Comparison of ENCODE assay signal across 9 cellular contexts in genomic region chr6:31551371-31551770, GRCh38. TPM values are rescaled to one million over a fixed set of nuclear protein-coding genes. Genes with fewer than 3 reads are reported as not detected.
A peak's percentile ranks its signal among the peaks of the same experiment; 100 is the strongest.
DNase-seq lines count a peak whose midpoint lies in the region; ATAC-seq, FAIRE-seq and TF ChIP-seq lines count a peak whose summit lies in the region.
"Not testable (repeated sequence)": the region's sequence is repeated elsewhere in the genome, so short reads cannot be mapped to it uniquely, and the experiment has no call there.
"Had no signal": no experiment of that assay in that cellular context is flagged by ENCODE, and none has a peak within 500 bp of the region (broad histone marks: within the 10 kb centered on the region; RNA-seq: fewer than 3 reads in every experiment).

No MANE protein-coding gene starts in this region.

- intact Hi-C loops in Calu3 (cut with micrococcal nuclease; ENCODE audit: unreplicated experiment) = loop anchor here (1.0 kb wide), 1 partner anchor 47 kb away; no protein-coding TSS in a partner anchor
- intact Hi-C loops in activated CD4-positive, alpha-beta T cell treated with anti-CD3 and anti-CD28 coated beads for 36 hours (cut with DNase I, micrococcal nuclease) = loop anchor here (1.0 kb wide), 1 partner anchor 47 kb away; no protein-coding TSS in a partner anchor
- intact Hi-C loops in ascending aorta (cut with DNase I) = not testable (repeated sequence)

- not testable (repeated sequence) for H3K4me3 ChIP-seq in ascending aorta

- CTCF ChIA-PET in Calu3 (lab: Charles Lee) = interaction anchor here (0.6 to 4.1 kb wide), 7 partner anchors 11 to 109 kb away, joined by 3 to 84 read pairs (median 5); partner anchors contain the start of genes C6orf47 and LTB
- CTCF ChIA-PET in activated CD4-positive, alpha-beta T cell treated with anti-CD3 and anti-CD28 coated beads for 36 hours (lab: Charles Lee) = interaction anchor here (0.6 to 15.4 kb wide), 18 partner anchors 8 to 282 kb away, joined by 3 to 658 read pairs (median 4); partner anchors contain the start of genes DDX39B, LST1, LTB and NCR3

- H3K4me1 Mint-ChIP-seq in Calu3 (ENCODE audit: low read depth, unreplicated experiment) = peaks cover 12% of the 10 kb centered on the region
- H3K4me1 Mint-ChIP-seq in activated CD4-positive, alpha-beta T cell treated with anti-CD3 and anti-CD28 coated beads for 36 hours = peaks cover 51% of the 10 kb centered on the region
- peaks cover 17 to 46% (median 34%) of the 10 kb centered on the region in 4 donors for H3K4me1 Mint-ChIP-seq in naive thymus-derived CD8-positive, alpha-beta T cell
- H3K4me1 Mint-ChIP-seq in stimulated activated naive CD8-positive, alpha-beta T cell treated with anti-CD3 and anti-CD28 coated beads, Interleukin-15, Interleukin-2, amounts not matched to agents 100 ng/mL and 50 ng/mL, for 24 hours (ENCODE audit: low read depth) = peaks cover 75% of the 10 kb centered on the region

- not testable (repeated sequence) for H3K27me3 ChIP-seq in ascending aorta

- H3K36me3 ChIP-seq in ascending aorta = peaks cover 0 to 25% of the 10 kb centered on the region in 2 donors

- not testable (repeated sequence) for FAIRE-seq in HTR-8/SVneo (lab: Jason Lieb, UNC)

- not testable (repeated sequence) for ATAC-seq in activated CD4-positive, alpha-beta T cell treated with anti-CD3 and anti-CD28 coated beads for 36 hours
- ATAC-seq in naive thymus-derived CD8-positive, alpha-beta T cell = peak in 1 of 2 donors; percentile 15

- TF ChIP-seq CTCF in Calu3 (IDR thresholded peaks at IDR 0.05; ENCODE audit: unreplicated experiment) = peak; percentile 37
- peak in 2 of 3 experiments; percentile 7 to 43 for TF ChIP-seq CTCF in ascending aorta (IDR thresholded peaks at IDR 0.05)

- POLR2A ChIA-PET in activated CD4-positive, alpha-beta T cell treated with anti-CD3 and anti-CD28 coated beads for 36 hours (lab: Charles Lee) = interaction anchor here (0.7 to 4.0 kb wide), 6 partner anchors 8 to 46 kb away, joined by 3 to 29 read pairs (median 4); partner anchors contain the start of genes NCR3 and TNF
- POLR2A ChIA-PET in naive thymus-derived CD8-positive, alpha-beta T cell (lab: Charles Lee) = interaction anchor here (0.8 to 8.8 kb wide), 11 partner anchors 9 to 1300 kb away, joined by 3 to 155 read pairs (median 5); partner anchors contain the start of genes DDX39B, LTB and TNF

- not testable (repeated sequence) for H3K9me3 Mint-ChIP-seq in Calu3 (ENCODE audit: low read depth, unreplicated experiment); activated CD4-positive, alpha-beta T cell treated with anti-CD3 and anti-CD28 coated beads for 36 hours (ENCODE audit: low read depth); naive thymus-derived CD8-positive, alpha-beta T cell; stimulated activated naive CD8-positive, alpha-beta T cell treated with anti-CD3 and anti-CD28 coated beads, Interleukin-15, Interleukin-2, amounts not matched to agents 100 ng/mL and 50 ng/mL, for 24 hours

- H3K27ac Mint-ChIP-seq in Calu3 (ENCODE audit: unreplicated experiment); stimulated activated naive CD8-positive, alpha-beta T cell treated with anti-CD3 and anti-CD28 coated beads, Interleukin-15, Interleukin-2, amounts not matched to agents 100 ng/mL and 50 ng/mL, for 24 hours: not testable (repeated sequence)
- H3K27ac Mint-ChIP-seq in activated CD4-positive, alpha-beta T cell treated with anti-CD3 and anti-CD28 coated beads for 36 hours = peak overlapping the region; percentile 42
- peak overlapping the region in 6 of 10 donors; percentile 7 to 77 (median 72) for H3K27ac Mint-ChIP-seq in naive thymus-derived CD8-positive, alpha-beta T cell

- BruUV-seq in Calu3 (replicated peaks; lab: Mats Ljungman, UMichigan) = not testable (repeated sequence)

- H3K27ac ChIP-seq in ascending aorta = not testable (repeated sequence)

- H3K4me3 Mint-ChIP-seq in Calu3 (ENCODE audit: low read depth, unreplicated experiment); activated CD4-positive, alpha-beta T cell treated with anti-CD3 and anti-CD28 coated beads for 36 hours: not testable (repeated sequence)
- H3K4me3 Mint-ChIP-seq in naive thymus-derived CD8-positive, alpha-beta T cell = peak overlapping the region in 1 of 10 donors; percentile 48
- peak overlapping the region; percentile 41 for H3K4me3 Mint-ChIP-seq in stimulated activated naive CD8-positive, alpha-beta T cell treated with anti-CD3 and anti-CD28 coated beads, Interleukin-15, Interleukin-2, amounts not matched to agents 100 ng/mL and 50 ng/mL, for 24 hours

- H3K4me1 ChIP-seq in ascending aorta = not testable (repeated sequence)

- peaks cover 60% of the 10 kb centered on the region for H3K36me3 Mint-ChIP-seq in Calu3 (ENCODE audit: insufficient read depth, unreplicated experiment)
- peaks cover 32% of the 10 kb centered on the region for H3K36me3 Mint-ChIP-seq in activated CD4-positive, alpha-beta T cell treated with anti-CD3 and anti-CD28 coated beads for 36 hours (ENCODE audit: low read depth)
- not testable (repeated sequence) for H3K36me3 Mint-ChIP-seq in naive thymus-derived CD8-positive, alpha-beta T cell
- peaks cover 30% of the 10 kb centered on the region for H3K36me3 Mint-ChIP-seq in stimulated activated naive CD8-positive, alpha-beta T cell treated with anti-CD3 and anti-CD28 coated beads, Interleukin-15, Interleukin-2, amounts not matched to agents 100 ng/mL and 50 ng/mL, for 24 hours (ENCODE audit: low read depth)

- H3K27me3 Mint-ChIP-seq in Calu3 (ENCODE audit: unreplicated experiment); activated CD4-positive, alpha-beta T cell treated with anti-CD3 and anti-CD28 coated beads for 36 hours; naive thymus-derived CD8-positive, alpha-beta T cell; stimulated activated naive CD8-positive, alpha-beta T cell treated with anti-CD3 and anti-CD28 coated beads, Interleukin-15, Interleukin-2, amounts not matched to agents 100 ng/mL and 50 ng/mL, for 24 hours: not testable (repeated sequence)

- H3K9me3 ChIP-seq in ascending aorta = not testable (repeated sequence)

- peak; percentile 72 for DNase-seq in Calu3
- DNase-seq in HTR-8/SVneo (ENCODE audit: insufficient read length, low spot score) = peak; percentile 51
- DNase-seq in OCI-M2 (lab: John Stamatoyannopoulos, UW; ENCODE audit: unreplicated experiment) = peak; percentile 65
- peak; percentile 81 for DNase-seq in activated CD4-positive, alpha-beta T cell treated with anti-CD3 and anti-CD28 coated beads for 36 hours
- DNase-seq in ascending aorta (ENCODE audit: low spot score in 2 of 2) = not testable (repeated sequence)
- DNase-seq in globus pallidus (ENCODE audit: low spot score) = peak; percentile 36
- DNase-seq in naive thymus-derived CD8-positive, alpha-beta T cell = peak in 9 of 10 donors; percentile 45 to 82 (median 55)

RNA-seq across cellular contexts. Expression of gene NFKBIL1, which starts 4.0 kb away (rescaled TPM):
- total RNA-seq in Calu3 (2022) (33.5 and 34.0 TPM in 2 replicates), ascending aorta (71.5 TPM)
- total RNA-seq in activated CD4-positive, alpha-beta T cell treated with anti-CD3 and anti-CD28 coated beads for 36 hours = 10 to 100 TPM; 18.1 to 19.0 TPM
- total RNA-seq in naive thymus-derived CD8-positive, alpha-beta T cell = 10 to 100 TPM; 14.1 to 15.2 TPM
- 10 to 100 TPM in 1 of 3 donors, 1 to 10 TPM in 2; 8.4 to 10.0 (median 8.5) TPM for polyA plus RNA-seq in naive thymus-derived CD8-positive, alpha-beta T cell

RNA-seq across cellular contexts. Expression of gene ATP6V1G2, which starts 5.0 kb away (rescaled TPM):
- total RNA-seq in Calu3 (2022) (1.0 and 1.5 TPM in 2 replicates), ascending aorta (not detected)
- total RNA-seq in activated CD4-positive, alpha-beta T cell treated with anti-CD3 and anti-CD28 coated beads for 36 hours = 1 to 10 TPM; 1.9 to 2.1 TPM
- total RNA-seq in naive thymus-derived CD8-positive, alpha-beta T cell = 1 to 10 TPM; 7.9 TPM
- polyA plus RNA-seq in naive thymus-derived CD8-positive, alpha-beta T cell = under 1 TPM in 2 of 3 donors, not detected in 1; 0.55 to 0.56 TPM

RNA-seq across cellular contexts. Expression of gene DDX39B, which starts 9.6 kb away (rescaled TPM):
- total RNA-seq in Calu3 (2022) (631 and 646 TPM in 2 replicates), ascending aorta (134 TPM)
- 100 to 1,000 TPM; 517 to 569 TPM for total RNA-seq in activated CD4-positive, alpha-beta T cell treated with anti-CD3 and anti-CD28 coated beads for 36 hours
- 100 to 1,000 TPM; 679 to 768 TPM for total RNA-seq in naive thymus-derived CD8-positive, alpha-beta T cell
- polyA plus RNA-seq in naive thymus-derived CD8-positive, alpha-beta T cell = 100 to 1,000 TPM in 1 of 3 donors, 10 to 100 TPM in 2; 53.6 to 104 (median 96.0) TPM

RNA-seq across cellular contexts. Expression of gene LTA, which starts 20.7 kb away (rescaled TPM):
- total RNA-seq in Calu3 (2022) = not detected in 2 replicates
- 100 to 1,000 TPM; 396 to 570 TPM for total RNA-seq in activated CD4-positive, alpha-beta T cell treated with anti-CD3 and anti-CD28 coated beads for 36 hours
- not detected for total RNA-seq in ascending aorta
- total RNA-seq in naive thymus-derived CD8-positive, alpha-beta T cell = 10 to 100 TPM; 14.3 to 16.2 TPM
- polyA plus RNA-seq in naive thymus-derived CD8-positive, alpha-beta T cell = 10 to 100 TPM; 11.0 to 40.1 (median 29.9) TPM
- total RNA-seq: urinary bladder had no signal

RNA-seq across cellular contexts. Expression of gene MCCD1, which starts 22.6 kb away (rescaled TPM):
- total RNA-seq in Calu3 (2022) (not detected in 2 replicates), ascending aorta (not detected)
- not detected for total RNA-seq in activated CD4-positive, alpha-beta T cell treated with anti-CD3 and anti-CD28 coated beads for 36 hours
- total RNA-seq in naive thymus-derived CD8-positive, alpha-beta T cell = not detected
- not detected for polyA plus RNA-seq in naive thymus-derived CD8-positive, alpha-beta T cell
- total RNA-seq: urinary bladder had no signal
- polyA plus RNA-seq: urinary bladder had no signal
